In genomic region chr10:98790817-98791216, GRCh38 we compare ENCODE assay signal across 1 cellular context.
TF ChIP-seq lines count a peak whose summit lies in the region.

No MANE protein-coding gene starts in this region.

TF ChIP-seq in H1, 55 proteins besides CTCF, POLR2A, EP300 and RAD21:
- no peak for TF ChIP-seq TCF12 (IDR thresholded peaks at IDR 0.05; ENCODE audit: low read depth, low read length)
- TF ChIP-seq TEAD4 (IDR thresholded peaks at IDR 0.05; ENCODE audit: low read depth, low read length): 0 out of 2 replicates have a peak, but pooled peaks have one; percentile 6
